In the genomic region with DNA sequence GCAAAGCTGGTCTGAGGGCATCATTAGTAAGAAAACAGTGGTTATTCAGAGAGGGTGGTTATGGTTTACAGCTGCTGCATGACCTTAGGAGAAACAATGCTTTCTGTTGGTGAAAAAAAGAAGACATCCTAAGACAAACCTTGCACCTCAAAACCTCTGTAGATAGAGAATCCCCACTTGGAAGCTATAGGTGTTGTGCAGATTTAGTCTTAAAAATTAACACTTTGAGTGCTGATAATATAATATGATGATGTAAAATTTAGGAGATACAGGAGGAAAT, we compare ENCODE assay signal across 11 cellular contexts. TPM values are rescaled to one million over a fixed set of nuclear protein-coding genes. Genes with fewer than 3 reads are reported as not detected.
DNase-seq lines count a peak whose midpoint lies in the region; ATAC-seq, FAIRE-seq and TF ChIP-seq lines count a peak whose summit lies in the region.
"Had no signal": no experiment of that assay in that cellular context is flagged by ENCODE, and none has a peak within 500 bp of the region (broad histone marks: within the 10 kb centered on the region; RNA-seq: fewer than 3 reads in every experiment).

No MANE protein-coding gene starts in this region.

- H3K36me3 ChIP-seq in SK-N-SH (replicated peaks in 1 of 2; ENCODE audit: control insufficient read depth in 1 of 2, insufficient read depth in 2 of 2, low read length in 1 of 2) (peaks cover 2 to 17% of the 10 kb centered on the region in 2 experiments), MM.1S (replicated peaks; ENCODE audit: insufficient read depth, low read length) (peaks cover 4% of the 10 kb centered on the region; the same call in 1 of the 2 replicates), GM12878 (ENCODE audit: control insufficient read depth in 2 of 2, insufficient read depth in 2 of 2, low read length in 1 of 2) (no peaks in the 10 kb centered on the region; a peak in 1 of 4 replicates)

- no peak for TF ChIP-seq EP300 in SK-N-SH (IDR thresholded peaks at IDR 0.05; ENCODE audit: borderline replicate concordance in 1 of 2, low read depth in 1 of 2, low read length in 1 of 2)
- no peak for TF ChIP-seq EP300 in GM12878 (IDR thresholded peaks at IDR 0.05; ENCODE audit: borderline replicate concordance in 1 of 2, control insufficient read depth in 1 of 2, low read depth in 2 of 2, low read length in 2 of 2)

- no peak overlapping the region for H3K4me3 ChIP-seq in SK-N-SH (ENCODE audit: low read depth in 2 of 2, low read length in 1 of 2)
- peak overlapping the region; percentile 98 for H3K4me3 ChIP-seq in MM.1S (ENCODE audit: low read length)
- peak overlapping the region; percentile 62 for H3K4me3 ChIP-seq in GM12878

- no peaks in the 10 kb centered on the region for H3K9me3 Mint-ChIP-seq in osteocyte (ENCODE audit: unreplicated experiment)

- H3K4me1 ChIP-seq in SK-N-SH (ENCODE audit: control insufficient read depth in 1 of 2, insufficient read depth in 2 of 2, low read depth in 1 of 2, low read length in 1 of 2): peaks cover 16 to 28% of the 10 kb centered on the region in 2 experiments; a peak in 3 of 4 replicates
- H3K4me1 ChIP-seq in MM.1S (ENCODE audit: low read length): peaks cover 31% of the 10 kb centered on the region
- peaks cover 18% of the 10 kb centered on the region for H3K4me1 ChIP-seq in GM12878 (ENCODE audit: control insufficient read depth, insufficient read depth, low read length)

- intact Hi-C loops in GM12878 (cut with micrococcal nuclease; ENCODE audit: unreplicated experiment): no loop called here

- ATAC-seq in SK-N-SH treated with all-trans-retinoic acid at 6 μM for 48 hours (no peak), GM12878 (no peak), GM21390 (IDR thresholded peaks at IDR 0.05; ENCODE audit: unreplicated experiment) (no peak)
- ATAC-seq: right cardiac atrium had no signal

- peak overlapping the region; percentile 97 for H3K27ac Mint-ChIP-seq in osteocyte (ENCODE audit: unreplicated experiment)

- POLR2A ChIA-PET in SK-N-SH (lab: Yijun Ruan, JAX) (no interaction called here), GM12878 (lab: Charles Lee) (interaction anchor here (0.6 to 3.2 kb wide), 17 partner anchors 8 to 179 kb away, joined by 3 to 21 read pairs (median 6); partner anchors contain the start of gene FAM200C)

- no peak overlapping the region for H3K4me2 ChIP-seq in SK-N-SH
- peak overlapping the region; percentile 73 for H3K4me2 ChIP-seq in MM.1S (ENCODE audit: low read depth, low read length)
- peak overlapping the region; percentile 72 for H3K4me2 ChIP-seq in GM12878 (ENCODE audit: control insufficient read depth, insufficient read depth)

- H3K4me1 Mint-ChIP-seq in osteocyte (ENCODE audit: unreplicated experiment): peaks cover 62% of the 10 kb centered on the region

- H3K36me3 Mint-ChIP-seq in osteocyte (ENCODE audit: unreplicated experiment): no peaks in the 10 kb centered on the region

- H3K27me3 Mint-ChIP-seq in osteocyte (ENCODE audit: unreplicated experiment): no peaks in the 10 kb centered on the region

- CTCF ChIA-PET in SK-N-SH (lab: Yijun Ruan, JAX) (interaction anchor here (0.8 to 13.8 kb wide), 3 partner anchors 8 to 26 kb away, joined by 3 to 177 read pairs (median 4); no protein-coding TSS in a partner anchor), GM12878 (lab: Yijun Ruan, JAX) (interaction anchor here (0.9 to 8.9 kb wide), 5 partner anchors 20 to 59 kb away, joined by 3 to 133 read pairs (median 5); no protein-coding TSS in a partner anchor)

- peaks cover 12% of the 10 kb centered on the region for H3F3A ChIP-seq in SK-N-SH (replicated peaks; ENCODE audit: insufficient read depth)
- H3F3A ChIP-seq in MM.1S (ENCODE audit: insufficient read depth, low read length): peaks cover 28% of the 10 kb centered on the region

- RAD21 ChIA-PET in GM12878 (lab: Charles Lee; ENCODE audit: unreplicated experiment): interaction anchor here (0.7 to 8.6 kb wide), 8 partner anchors 10 to 47 kb away, joined by 3 to 109 read pairs (median 14); partner anchors contain the start of gene FAM200C

- TF ChIP-seq CTCF in SK-N-SH (IDR thresholded peaks at IDR 0.05) (no peak), MM.1S (IDR thresholded peaks at IDR 0.05; ENCODE audit: low read length) (no peak), GM12878 (IDR thresholded peaks at IDR 0.05 in 2 of 3, conservative IDR thresholded peaks at IDR 0.05 in 1 of 3; ENCODE audit: control insufficient read depth in 2 of 3, extremely low read depth in 1 of 3, insufficient read depth in 1 of 3, low read depth in 3 of 3, low read length in 3 of 3) (no peak), osteocyte (IDR thresholded peaks at IDR 0.05) (no peak)

- no peaks in the 10 kb centered on the region for H3K27me3 ChIP-seq in SK-N-SH (ENCODE audit: insufficient read depth)
- H3K27me3 ChIP-seq in MM.1S (replicated peaks; ENCODE audit: insufficient read depth, low read length): no peaks in the 10 kb centered on the region
- no peaks in the 10 kb centered on the region for H3K27me3 ChIP-seq in GM12878 (replicated peaks in 1 of 2; ENCODE audit: control insufficient read depth in 2 of 2, insufficient read depth in 2 of 2, low read length in 1 of 2)

- H3K27ac ChIP-seq in SK-N-SH (ENCODE audit: low read depth in 2 of 2, low read length in 1 of 2) (no peak overlapping the region; a peak in 1 of 4 replicates), MM.1S (ENCODE audit: low read length) (peak overlapping the region; percentile 91; the same call in 1 of the 2 replicates), GM12878 (ENCODE audit: control insufficient read depth, insufficient read depth) (peak overlapping the region; percentile 71)

- no TSS peak for BruUV-seq in GM12878 (replicated peaks; lab: Mats Ljungman, UMichigan)

- peaks cover 70% of the 10 kb centered on the region for H3K79me2 ChIP-seq in SK-N-SH (ENCODE audit: insufficient read depth)
- peaks cover 69% of the 10 kb centered on the region for H3K79me2 ChIP-seq in MM.1S (ENCODE audit: low read length)
- peaks cover 66% of the 10 kb centered on the region for H3K79me2 ChIP-seq in GM12878 (ENCODE audit: control insufficient read depth, insufficient read depth, low read length)

- no peaks in the 10 kb centered on the region for H3K9me3 ChIP-seq in SK-N-SH
- H3K9me3 ChIP-seq in MM.1S (replicated peaks; ENCODE audit: insufficient read depth, low read length): no peaks in the 10 kb centered on the region
- no peaks in the 10 kb centered on the region for H3K9me3 ChIP-seq in GM12878 (replicated peaks; ENCODE audit: control insufficient read depth, insufficient read depth, low read length)

- TF ChIP-seq POLR2A in GM12878 (IDR thresholded peaks at IDR 0.05; ENCODE audit: low read depth, low read length): no peak

- FAIRE-seq in GM12878 (lab: Jason Lieb, UNC): no peak
- FAIRE-seq: islet of Langerhans had no signal

- H3K9me2 ChIP-seq in SK-N-SH: no peaks in the 10 kb centered on the region
- no peaks in the 10 kb centered on the region for H3K9me2 ChIP-seq in MM.1S (replicated peaks; ENCODE audit: insufficient read depth, low read length)

- TF ChIP-seq RAD21 in SK-N-SH (IDR thresholded peaks at IDR 0.05; ENCODE audit: low read length): no peak
- TF ChIP-seq RAD21 in GM12878 (IDR thresholded peaks at IDR 0.05; ENCODE audit: insufficient read depth, low read depth, low read length): no peak

- in situ Hi-C loops in GM12878 (cut with MboI): no loop called here

- 0 out of 2 replicates have a peak overlapping the region, but pooled peaks have one; percentile 90 for H3K9ac ChIP-seq in SK-N-SH
- H3K9ac ChIP-seq in MM.1S (ENCODE audit: low read length): peak overlapping the region; percentile 81; the same call in 1 of the 2 replicates
- H3K9ac ChIP-seq in GM12878 (ENCODE audit: control insufficient read depth, insufficient read depth, low read length): no peak overlapping the region

- H3K4me3 Mint-ChIP-seq in osteocyte (ENCODE audit: unreplicated experiment): peak overlapping the region; percentile 95

- DNase-seq in SK-N-SH (no peak), MM.1S (peak; percentile 38), GM12878 (ENCODE audit: low read depth, low spot score) (no peak), osteocyte (ENCODE audit: extremely low spot score, unreplicated experiment) (no peak), NCI-H1417 (lab: John Stamatoyannopoulos, UW) (no peak), islet precursor cell (no peak)
- DNase-seq: NCI-H774, right cardiac atrium had no signal

- SMC1A ChIA-PET in GM12878 (lab: Charles Lee; ENCODE audit: uncharacterized antibody, unreplicated experiment): interaction anchor here (1.0 to 8.9 kb wide), 8 partner anchors 9 to 411 kb away, joined by 3 to 135 read pairs (median 9); partner anchors contain the start of gene TTC1

- H2AFZ ChIP-seq in SK-N-SH (ENCODE audit: low read depth): peak overlapping the region; percentile 81
- peak overlapping the region; percentile 45 for H2AFZ ChIP-seq in MM.1S (ENCODE audit: low read length)
- H2AFZ ChIP-seq in GM12878 (ENCODE audit: control insufficient read depth, low read depth, low read length): peak overlapping the region; percentile 1

- H4K20me1 ChIP-seq in SK-N-SH (ENCODE audit: insufficient read depth) (no peaks in the 10 kb centered on the region), MM.1S (ENCODE audit: insufficient read depth, low read length) (no peaks in the 10 kb centered on the region), GM12878 (ENCODE audit: control insufficient read depth, insufficient read depth) (no peaks in the 10 kb centered on the region)

RNA-seq across cellular contexts. Expression of gene PTTG1, which starts 1.4 kb away (rescaled TPM):
- 221 and 279 TPM in 2 replicates for polyA plus RNA-seq in SK-N-SH (2012; rRNA removed)
- polyA plus RNA-seq in SK-N-SH (2012; cell fraction: cytosol; rRNA removed): 275 and 326 TPM in 2 replicates
- 88.1 and 137 TPM in 2 replicates for polyA plus RNA-seq in SK-N-SH (2012; cell fraction: nucleus; rRNA removed)
- total RNA-seq in GM12878 (2013; cell fraction: nucleolus; rRNA removed): 68.9 and 70.9 TPM in 2 replicates
- 234 and 273 TPM in 2 replicates for total RNA-seq in GM12878 (2014; rRNA removed)
- total RNA-seq in GM12878 (2014; rRNA removed; fragmentation: Illumina TruSeq; extraction: Trizol): 301 TPM in 2 replicates
- total RNA-seq in GM12878 (2021): 154 and 168 TPM in 2 replicates
- polyA plus RNA-seq in GM12878 (2011; ENCODE audit: low read depth): 244 TPM
- 322 and 441 TPM in 2 replicates for polyA plus RNA-seq in GM12878 (2011; rRNA removed)
- polyA plus RNA-seq in GM12878 (2011; cell fraction: cytosol; rRNA removed): 515 and 857 TPM in 2 replicates
- 224 and 286 TPM in 2 replicates for polyA plus RNA-seq in GM12878 (2011; cell fraction: nucleus; rRNA removed)
- 111 and 166 TPM in 2 replicates for polyA plus RNA-seq in GM12878 (2012)
- 609 and 993 TPM in 2 replicates for polyA plus RNA-seq in GM12878 (2014; fragmentation: Illumina TruSeq; extraction: Trizol)
- polyA plus RNA-seq in GM12878 (2014; fragmentation: Nextera tagmentation; extraction: Ambion mirVana): 1,000 to 10,000 TPM in 1 of 2 experiments, 100 to 1,000 TPM in 1; 946 to 1,033 TPM
- polyA plus RNA-seq in GM12878 (2014; rRNA removed): 230 and 381 TPM in 2 replicates
- polyA plus RNA-seq in GM12878 (2016; fragmentation: Nextera tagmentation; extraction: Ambion mirVana): 100 to 1,000 TPM; 372 to 407 TPM
- 99.0 and 141 TPM in 2 replicates for polyA minus RNA-seq in GM12878 (2011; rRNA and poly(A)+ RNA removed)
- polyA minus RNA-seq in GM12878 (2011; cell fraction: cytosol; rRNA and poly(A)+ RNA removed): 31.5 and 38.2 TPM in 2 replicates
- 38.2 and 46.3 TPM in 2 replicates for polyA minus RNA-seq in GM12878 (2011; cell fraction: nucleus; rRNA and poly(A)+ RNA removed)
- 20.7 and 21.3 TPM in 2 replicates for total RNA-seq in osteocyte

RNA-seq across cellular contexts. Expression of gene SLU7, which starts 1.4 kb away (rescaled TPM):
- polyA plus RNA-seq in SK-N-SH (2012; rRNA removed): 22.3 and 28.3 TPM in 2 replicates
- 38.0 and 59.3 TPM in 2 replicates for polyA plus RNA-seq in SK-N-SH (2012; cell fraction: cytosol; rRNA removed)
- polyA plus RNA-seq in SK-N-SH (2012; cell fraction: nucleus; rRNA removed): 9.5 and 24.0 TPM in 2 replicates
- 36.9 and 53.4 TPM in 2 replicates for total RNA-seq in GM12878 (2013; cell fraction: nucleolus; rRNA removed)
- total RNA-seq in GM12878 (2014; rRNA removed): 32.9 and 36.2 TPM in 2 replicates
- 51.9 and 56.0 TPM in 2 replicates for total RNA-seq in GM12878 (2014; rRNA removed; fragmentation: Illumina TruSeq; extraction: Trizol)
- total RNA-seq in GM12878 (2021): 35.2 and 38.6 TPM in 2 replicates
- 47.3 TPM for polyA plus RNA-seq in GM12878 (2011; ENCODE audit: low read depth)
- 52.8 and 77.4 TPM in 2 replicates for polyA plus RNA-seq in GM12878 (2011; rRNA removed)
- 12.9 and 15.4 TPM in 2 replicates for polyA plus RNA-seq in GM12878 (2011; cell fraction: cytosol; rRNA removed)
- 30.5 and 31.1 TPM in 2 replicates for polyA plus RNA-seq in GM12878 (2011; cell fraction: nucleus; rRNA removed)
- 63.6 and 64.4 TPM in 2 replicates for polyA plus RNA-seq in GM12878 (2012)
- polyA plus RNA-seq in GM12878 (2014; fragmentation: Illumina TruSeq; extraction: Trizol): 55.2 and 57.7 TPM in 2 replicates
- 10 to 100 TPM; 40.9 to 41.2 TPM for polyA plus RNA-seq in GM12878 (2014; fragmentation: Nextera tagmentation; extraction: Ambion mirVana)
- polyA plus RNA-seq in GM12878 (2014; rRNA removed): 32.7 and 35.9 TPM in 2 replicates
- 10 to 100 TPM; 53.4 to 54.0 TPM for polyA plus RNA-seq in GM12878 (2016; fragmentation: Nextera tagmentation; extraction: Ambion mirVana)
- 23.0 and 30.4 TPM in 2 replicates for polyA minus RNA-seq in GM12878 (2011; rRNA and poly(A)+ RNA removed)
- 8.7 and 16.0 TPM in 2 replicates for polyA minus RNA-seq in GM12878 (2011; cell fraction: cytosol; rRNA and poly(A)+ RNA removed)
- polyA minus RNA-seq in GM12878 (2011; cell fraction: nucleus; rRNA and poly(A)+ RNA removed): 13.4 and 20.5 TPM in 2 replicates
- 34.8 and 54.1 TPM in 2 replicates for total RNA-seq in osteocyte

RNA-seq across cellular contexts. Expression of gene FAM200C, which starts 20.4 kb away (rescaled TPM):
- polyA plus RNA-seq in SK-N-SH (2012; rRNA removed): 1.5 and 2.2 TPM in 2 replicates
- polyA plus RNA-seq in SK-N-SH (2012; cell fraction: cytosol; rRNA removed): 1.7 and 1.8 TPM in 2 replicates
- polyA plus RNA-seq in SK-N-SH (2012; cell fraction: nucleus; rRNA removed): 2.7 and 5.7 TPM in 2 replicates
- 10.5 and 11.7 TPM in 2 replicates for total RNA-seq in GM12878 (2013; cell fraction: nucleolus; rRNA removed)
- total RNA-seq in GM12878 (2014; rRNA removed): 2.0 and 2.5 TPM in 2 replicates
- 2.5 and 2.6 TPM in 2 replicates for total RNA-seq in GM12878 (2014; rRNA removed; fragmentation: Illumina TruSeq; extraction: Trizol)
- total RNA-seq in GM12878 (2021): 2.0 and 2.4 TPM in 2 replicates
- polyA plus RNA-seq in GM12878 (2011; ENCODE audit: low read depth): 0.21 TPM
- 2.9 and 4.7 TPM in 2 replicates for polyA plus RNA-seq in GM12878 (2011; rRNA removed)
- 0.92 and 1.2 TPM in 2 replicates for polyA plus RNA-seq in GM12878 (2011; cell fraction: cytosol; rRNA removed)
- polyA plus RNA-seq in GM12878 (2011; cell fraction: nucleus; rRNA removed): 1.7 and 2.3 TPM in 2 replicates
- polyA plus RNA-seq in GM12878 (2012): 0.58 and 1.5 TPM in 2 replicates
- 1.3 and 2.0 TPM in 2 replicates for polyA plus RNA-seq in GM12878 (2014; fragmentation: Illumina TruSeq; extraction: Trizol)
- polyA plus RNA-seq in GM12878 (2014; fragmentation: Nextera tagmentation; extraction: Ambion mirVana): 1 to 10 TPM; 1.0 to 1.2 TPM
- polyA plus RNA-seq in GM12878 (2014; rRNA removed): 1.6 and 1.8 TPM in 2 replicates
- 1 to 10 TPM; 4.7 to 5.4 TPM for polyA plus RNA-seq in GM12878 (2016; fragmentation: Nextera tagmentation; extraction: Ambion mirVana)
- 1.9 and 2.9 TPM in 2 replicates for polyA minus RNA-seq in GM12878 (2011; rRNA and poly(A)+ RNA removed)
- 0.40 and 0.42 TPM in 2 replicates for polyA minus RNA-seq in GM12878 (2011; cell fraction: cytosol; rRNA and poly(A)+ RNA removed)
- polyA minus RNA-seq in GM12878 (2011; cell fraction: nucleus; rRNA and poly(A)+ RNA removed): 1.9 and 3.1 TPM in 2 replicates
- total RNA-seq in osteocyte: 4.3 and 6.2 TPM in 2 replicates

RNA-seq across cellular contexts. Expression of gene C1QTNF2, which starts 49.8 kb away (rescaled TPM):
- polyA plus RNA-seq in SK-N-SH (2012; rRNA removed) (0.65 and 0.67 TPM in 2 replicates), GM12878 (2011; rRNA removed) (not detected in 2 replicates), GM12878 (2014; fragmentation: Illumina TruSeq; extraction: Trizol) (not detected in 2 replicates), GM12878 (2014; fragmentation: Nextera tagmentation; extraction: Ambion mirVana) (not detected), GM12878 (2014; rRNA removed) (0.09 TPM in 1 of 2 replicates, not detected in the other), GM12878 (2016; fragmentation: Nextera tagmentation; extraction: Ambion mirVana) (not detected)
- 0.22 and 0.54 TPM in 2 replicates for polyA plus RNA-seq in SK-N-SH (2012; cell fraction: cytosol; rRNA removed)
- polyA plus RNA-seq in SK-N-SH (2012; cell fraction: nucleus; rRNA removed): 0.40 and 0.51 TPM in 2 replicates
- not detected in 2 replicates for total RNA-seq in GM12878 (2013; cell fraction: nucleolus; rRNA removed)
- total RNA-seq in GM12878 (2014; rRNA removed) (not detected in 2 replicates), GM12878 (2014; rRNA removed; fragmentation: Illumina TruSeq; extraction: Trizol) (not detected in 2 replicates), GM12878 (2021) (not detected in 2 replicates), osteocyte (0.16 and 0.19 TPM in 2 replicates)
- polyA plus RNA-seq in GM12878 (2011; ENCODE audit: low read depth): not detected
- not detected in 2 replicates for polyA plus RNA-seq in GM12878 (2011; cell fraction: cytosol; rRNA removed)
- polyA plus RNA-seq in GM12878 (2011; cell fraction: nucleus; rRNA removed): not detected in 2 replicates
- not detected in 2 replicates for polyA plus RNA-seq in GM12878 (2012)
- not detected in 2 replicates for polyA minus RNA-seq in GM12878 (2011; rRNA and poly(A)+ RNA removed)
- polyA minus RNA-seq in GM12878 (2011; cell fraction: cytosol; rRNA and poly(A)+ RNA removed): not detected in 2 replicates
- polyA minus RNA-seq in GM12878 (2011; cell fraction: nucleus; rRNA and poly(A)+ RNA removed): not detected in 2 replicates

Comparison
In these comparisons a context has a peak if more than half of its experiments do, and no peak if none do; other contexts are left out.
1. H2AFZ ChIP-seq: peak in every context shown above with its lines; median percentile 81 in SK-N-SH; 45 in MM.1S; 1 in GM12878.
2. H3K27ac ChIP-seq: peak in MM.1S (single experiment) and GM12878 (single experiment); none in SK-N-SH (0 of 2).
3. H3K4me3 ChIP-seq: peak in MM.1S (single experiment) and GM12878 (single experiment); none in SK-N-SH (0 of 2).
4. Of the 26 proteins assayed by ChIP-seq in both GM12878 and SK-N-SH: peak only in GM12878: MXI1; only in SK-N-SH: none; in both: none; in neither: 25.